1 cellular context compared by ENCODE assay signal in the genomic region with DNA sequence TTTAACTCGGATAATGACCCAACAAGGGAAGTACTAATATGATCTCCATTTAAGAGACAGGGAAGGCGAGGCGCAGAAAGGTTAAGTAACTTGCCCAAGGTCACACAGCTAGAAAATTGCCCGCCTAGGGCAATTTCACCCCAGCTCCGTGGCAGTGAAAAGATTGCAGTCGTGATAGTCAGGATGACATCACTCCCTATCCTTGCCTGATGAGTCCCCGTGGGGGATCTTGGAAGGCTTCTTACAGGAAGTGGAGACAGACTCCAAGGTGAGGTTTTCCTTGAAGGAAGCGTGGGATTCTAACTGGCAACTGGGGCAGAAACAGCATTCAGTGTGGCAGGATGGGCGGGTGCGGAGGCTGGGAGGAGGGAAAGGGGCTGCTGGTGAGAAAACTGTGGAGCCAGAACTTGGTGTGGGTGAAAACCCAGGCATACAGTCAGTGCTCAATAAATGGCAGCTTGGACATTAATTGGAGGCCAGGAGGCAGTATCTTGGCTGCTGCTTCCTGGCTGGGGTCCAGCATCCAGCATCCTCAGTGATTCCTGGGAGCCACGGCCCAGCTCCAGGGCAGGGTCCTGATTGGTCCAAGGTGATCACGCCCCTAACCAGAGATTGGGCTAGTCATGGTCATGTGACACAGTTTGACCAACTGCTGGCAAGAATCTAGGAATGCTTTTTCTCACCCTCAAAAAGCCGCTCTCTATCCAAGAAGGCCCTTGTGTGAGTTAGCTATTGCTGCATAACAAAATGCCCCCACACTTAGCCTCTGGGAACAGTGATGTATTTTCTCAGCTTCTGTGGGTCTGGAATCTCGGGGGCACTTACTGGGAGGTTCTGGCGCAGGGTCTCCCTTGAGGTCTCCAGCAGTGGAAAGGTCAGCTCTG.
TF ChIP-seq lines count a peak whose summit lies in the region.

No MANE protein-coding gene starts in this region.

TF ChIP-seq in endothelial cell of umbilical vein, 7 proteins besides CTCF, POLR2A, EP300 and RAD21:
- peak; percentile 29 for TF ChIP-seq GATA2 (IDR thresholded peaks at IDR 0.05; ENCODE audit: insufficient read depth, insufficient read length, low read depth, low read length)
- no peak for TF ChIP-seq FOS (IDR thresholded peaks at IDR 0.05; ENCODE audit: borderline replicate concordance, insufficient read depth, low read length)
